In genomic region chr17:18855831-18856624, GRCh38 we compare ENCODE assay signal across 1 cellular context.
TF ChIP-seq lines count a peak whose summit lies in the region.

No MANE protein-coding gene starts in this region.

TF ChIP-seq in H1, 55 proteins besides CTCF, POLR2A, EP300 and RAD21 (continued from another document):
- TF ChIP-seq SIN3A (conservative IDR thresholded peaks at IDR 0.05 in 1 of 2, IDR thresholded peaks at IDR 0.05 in 1 of 2; ENCODE audit: low read depth in 1 of 2, low read length in 2 of 2) (peak; percentile 61 to 75; a peak in 1 of 4 replicates), TAF1 (IDR thresholded peaks at IDR 0.05; ENCODE audit: low read depth, low read length) (peak; percentile 84), ASH2L (IDR thresholded peaks at IDR 0.05; ENCODE audit: low read length) (peak; percentile 88), HDAC2 (IDR thresholded peaks at IDR 0.05; ENCODE audit: borderline replicate concordance in 1 of 2, low read depth in 2 of 2, low read length in 2 of 2) (peak in 1 of 2 experiments; percentile 79; a peak in 1 of 4 replicates), ATF2 (IDR thresholded peaks at IDR 0.05; ENCODE audit: low read length) (no peak), PHF8 (conservative IDR thresholded peaks at IDR 0.05; ENCODE audit: low read depth, low read length) (peak; percentile 75), KDM5A (IDR thresholded peaks at IDR 0.05; ENCODE audit: low read length) (peak; percentile 75), TAF7 (optimal IDR thresholded peaks at IDR 0.05; ENCODE audit: borderline replicate concordance, low read depth, low read length) (peak; percentile 19), NANOG (IDR thresholded peaks at IDR 0.05; ENCODE audit: insufficient read depth, low read depth, low read length, poor library complexity, severe bottlenecking) (no peak), JUN (IDR thresholded peaks at IDR 0.05; ENCODE audit: low read depth, low read length) (no peak), YY1 (IDR thresholded peaks at IDR 0.05; ENCODE audit: low read depth, low read length) (no peak), CHD7 (IDR thresholded peaks at IDR 0.05; ENCODE audit: insufficient replicate concordance, low read length) (no peak), GTF2F1 (IDR thresholded peaks at IDR 0.05; ENCODE audit: borderline replicate concordance, low read depth, low read length) (no peak; the same call in 1 of the 2 replicates), SAP30 (IDR thresholded peaks at IDR 0.05; ENCODE audit: insufficient read depth, insufficient replicate concordance, low read length) (no peak), POU5F1 (IDR thresholded peaks at IDR 0.05; ENCODE audit: low read depth, low read length) (no peak), RBBP5 (IDR thresholded peaks at IDR 0.05; ENCODE audit: borderline replicate concordance, low read depth, low read length) (no peak), SRF (IDR thresholded peaks at IDR 0.05; ENCODE audit: low read depth, low read length) (no peak), BACH1 (IDR thresholded peaks at IDR 0.05; ENCODE audit: low read length) (no peak), JUND (IDR thresholded peaks at IDR 0.05; ENCODE audit: low read length) (no peak), BCL11A (IDR thresholded peaks at IDR 0.05; ENCODE audit: low read depth in 2 of 2, low read length in 2 of 2) (no peak), RNF2 (IDR thresholded peaks at IDR 0.05; ENCODE audit: borderline replicate concordance, low read depth, low read length, missing control alignments, poor library complexity, severe bottlenecking) (no peak), KDM4A (IDR thresholded peaks at IDR 0.05; ENCODE audit: low read depth, low read length, severe bottlenecking) (peak; percentile 49), MAX (IDR thresholded peaks at IDR 0.05) (peak; percentile 61), ZNF274 (IDR thresholded peaks at IDR 0.05; ENCODE audit: borderline replicate concordance, extremely low read depth, low read length) (no peak), CHD1 (IDR thresholded peaks at IDR 0.05; ENCODE audit: low read depth, low read length) (no peak), CEBPB (IDR thresholded peaks at IDR 0.05; ENCODE audit: low read depth, low read length) (no peak), CBX5 (IDR thresholded peaks at IDR 0.05; ENCODE audit: low read depth, low read length) (no peak), SUZ12 (IDR thresholded peaks at IDR 0.05; ENCODE audit: low read length) (no peak), TBP (IDR thresholded peaks at IDR 0.05; ENCODE audit: low read depth, low read length) (peak; percentile 86), NRF1 (IDR thresholded peaks at IDR 0.05; ENCODE audit: low read depth, low read length) (no peak), RXRA (IDR thresholded peaks at IDR 0.05; ENCODE audit: insufficient read depth, low read depth, low read length) (no peak), GABPA (IDR thresholded peaks at IDR 0.05; ENCODE audit: borderline replicate concordance, insufficient read depth, low read length) (no peak), BRCA1 (IDR thresholded peaks at IDR 0.05; ENCODE audit: low read depth, low read length) (no peak), CREB1 (IDR thresholded peaks at IDR 0.05) (peak; percentile 95), CTBP2 (IDR thresholded peaks at IDR 0.05; ENCODE audit: borderline replicate concordance, insufficient read depth, insufficient read length, low read length) (peak; percentile 55), SP2 (IDR thresholded peaks at IDR 0.05; ENCODE audit: low read length) (no peak), HDAC6 (IDR thresholded peaks at IDR 0.05; ENCODE audit: low read depth, low read length) (no peak), EZH2 (IDR thresholded peaks at IDR 0.05; ENCODE audit: low read depth, low read length, severe bottlenecking) (no peak)
